Comparison of ENCODE assay signal across 17 cellular contexts in genomic region chr2:39529836-39530235, GRCh38.
DNase-seq lines count a peak whose midpoint lies in the region; ATAC-seq, FAIRE-seq and TF ChIP-seq lines count a peak whose summit lies in the region.
"Had no signal": no experiment of that assay in that cellular context is flagged by ENCODE, and none has a peak within 500 bp of the region (broad histone marks: within the 10 kb centered on the region; RNA-seq: fewer than 3 reads in every experiment).

No MANE protein-coding gene starts in this region.

- no peaks in the 10 kb centered on the region for H3K4me1 Mint-ChIP-seq in activated naive CD4-positive, alpha-beta T cell treated with anti-CD3 and anti-CD28 coated beads for 36 hours (ENCODE audit: low read depth)
- H3K4me1 Mint-ChIP-seq in T-cell = peaks cover 0 to 3% (median 0%) of the 10 kb centered on the region in 3 donors

- H3K9me3 ChIP-seq in Karpas-422 (ENCODE audit: low read length) (no peaks in the 10 kb centered on the region), endothelial cell of umbilical vein (replicated peaks; ENCODE audit: control insufficient read depth, insufficient read depth, low read length) (no peaks in the 10 kb centered on the region), psoas muscle (no peaks in the 10 kb centered on the region)

- 0 out of 2 replicates have a peak overlapping the region, but pooled peaks have one; percentile 13 for H3K4me3 ChIP-seq in ACC112 (ENCODE audit: low read depth, low read length)
- no peak overlapping the region for H3K4me3 ChIP-seq in Karpas-422 (ENCODE audit: low read length)
- no peak overlapping the region for H3K4me3 ChIP-seq in endothelial cell of umbilical vein (replicated peaks in 1 of 3; ENCODE audit: insufficient read depth in 1 of 3, low read depth in 1 of 3, low read length in 3 of 3)
- H3K4me3 ChIP-seq in psoas muscle = no peak overlapping the region

- H3K4me3 Mint-ChIP-seq in activated naive CD4-positive, alpha-beta T cell treated with anti-CD3 and anti-CD28 coated beads for 36 hours = no peak overlapping the region
- no peak overlapping the region for H3K4me3 Mint-ChIP-seq in T-cell
- H3K4me3 Mint-ChIP-seq: CD14-positive monocyte, IgD-negative memory B cell had no signal

- H3K4me2 ChIP-seq in Karpas-422 (ENCODE audit: low read depth, low read length, poor library complexity, severe bottlenecking) (peak overlapping the region; percentile 52), endothelial cell of umbilical vein (ENCODE audit: insufficient read depth, low read length) (peak overlapping the region; percentile 52)

- H3K36me3 ChIP-seq in ACC112 (ENCODE audit: insufficient read depth, low read length) (no peaks in the 10 kb centered on the region), Karpas-422 (ENCODE audit: insufficient read depth, low read length) (no peaks in the 10 kb centered on the region), endothelial cell of umbilical vein (ENCODE audit: control insufficient read depth in 2 of 2, extremely low read depth in 1 of 2, insufficient read depth in 2 of 2, low read length in 2 of 2) (no peaks in the 10 kb centered on the region), psoas muscle (ENCODE audit: insufficient read depth in 1 of 2, low read depth in 1 of 2) (no peaks in the 10 kb centered on the region)

- BruUV-seq in endothelial cell of umbilical vein (replicated peaks; lab: Mats Ljungman, UMichigan) = no TSS peak

- H3K27me3 Mint-ChIP-seq in activated naive CD4-positive, alpha-beta T cell treated with anti-CD3 and anti-CD28 coated beads for 36 hours (ENCODE audit: low read depth) = no peaks in the 10 kb centered on the region
- no peaks in the 10 kb centered on the region for H3K27me3 Mint-ChIP-seq in T-cell

- dilution Hi-C loops in endothelial cell of umbilical vein (cut with MboI; ENCODE audit: extremely low pct_ligation_motif_present, low sequenced_read_pairs) = no loop called here

- H3K27me3 ChIP-seq in ACC112 (ENCODE audit: insufficient read depth, low read length) (no peaks in the 10 kb centered on the region), Karpas-422 (ENCODE audit: low read length) (no peaks in the 10 kb centered on the region), endothelial cell of umbilical vein (ENCODE audit: control insufficient read depth in 2 of 2, insufficient read depth in 2 of 2, low read length in 2 of 2) (peaks cover 0 to 3% of the 10 kb centered on the region in 2 experiments), psoas muscle (ENCODE audit: insufficient read depth in 3 of 3, low read length in 2 of 3) (no peaks in the 10 kb centered on the region)

- CTCF ChIA-PET in endothelial cell of umbilical vein (lab: Charles Lee) (interaction anchor here (0.7 to 3.6 kb wide), 10 partner anchors 10 to 200 kb away, joined by 3 to 22 read pairs (median 4); no protein-coding TSS in a partner anchor), T-cell (lab: Charles Lee) (no interaction called here)
- CTCF ChIA-PET in activated naive CD4-positive, alpha-beta T cell treated with anti-CD3 and anti-CD28 coated beads for 36 hours (lab: Charles Lee) = no interaction called here

- H3K9ac ChIP-seq in Karpas-422 (ENCODE audit: low read length) (no peak overlapping the region), endothelial cell of umbilical vein (replicated peaks; ENCODE audit: extremely low read depth, insufficient read depth, low read length) (no peak overlapping the region)

- no peak overlapping the region for H3K27ac Mint-ChIP-seq in activated naive CD4-positive, alpha-beta T cell treated with anti-CD3 and anti-CD28 coated beads for 36 hours
- H3K27ac Mint-ChIP-seq in T-cell = no peak overlapping the region
- H3K27ac Mint-ChIP-seq: CD14-positive monocyte, IgD-negative memory B cell had no signal

- DNase-seq in Karpas-422 = no peak
- no peak for DNase-seq in endothelial cell of umbilical vein (ENCODE audit: low read depth, low spot score)
- DNase-seq in psoas muscle = no peak
- DNase-seq in activated naive CD4-positive, alpha-beta T cell treated with anti-CD3 and anti-CD28 coated beads for 36 hours = no peak
- DNase-seq in T-cell = no peak
- DNase-seq: H7, NCI-H187, NCI-H345, NCI-H526 treated with DMSO at 0.1 percent for 48 hours, OCI-M1 had no signal

- peak overlapping the region; percentile 68 for H3K27ac ChIP-seq in ACC112 (ENCODE audit: low read depth, low read length)
- H3K27ac ChIP-seq in Karpas-422 (ENCODE audit: low read length) = no peak overlapping the region
- no peak overlapping the region for H3K27ac ChIP-seq in endothelial cell of umbilical vein (ENCODE audit: insufficient read depth, low read depth, low read length)
- peak overlapping the region; percentile 32 for H3K27ac ChIP-seq in psoas muscle
- H3K27ac ChIP-seq: RWPE1 had no signal

- H4K20me1 ChIP-seq in Karpas-422 (ENCODE audit: insufficient read depth, low read depth, low read length) = no peaks in the 10 kb centered on the region
- H4K20me1 ChIP-seq in endothelial cell of umbilical vein (replicated peaks; ENCODE audit: control insufficient read depth, extremely low read depth, insufficient read depth, low read length) = no peaks in the 10 kb centered on the region

- H3K9me2 ChIP-seq in Karpas-422 (replicated peaks; ENCODE audit: insufficient read depth, low read length) = no peaks in the 10 kb centered on the region

- intact Hi-C loops in endothelial cell of umbilical vein (cut with micrococcal nuclease) (loop anchor here (1.0 kb wide), 1 partner anchor 14 kb away; no protein-coding TSS in a partner anchor), psoas muscle (cut with DNase I) (loop anchor here in 1 of 2 donors (5.0 kb wide), 1 partner anchor 42 kb away; no protein-coding TSS in a partner anchor)
- intact Hi-C loops in activated naive CD4-positive, alpha-beta T cell treated with anti-CD3 and anti-CD28 coated beads for 36 hours (cut with micrococcal nuclease) = loop anchor here (5.0 kb wide), 1 partner anchor 153 kb away; no protein-coding TSS in a partner anchor

- no peak for TF ChIP-seq CTCF in endothelial cell of umbilical vein (IDR thresholded peaks at IDR 0.05; ENCODE audit: extremely low read depth in 1 of 2, insufficient read depth in 1 of 2, low read depth in 1 of 2, low read length in 2 of 2)
- TF ChIP-seq CTCF in psoas muscle (IDR thresholded peaks at IDR 0.05) = no peak

- no peaks in the 10 kb centered on the region for H3K9me3 Mint-ChIP-seq in activated naive CD4-positive, alpha-beta T cell treated with anti-CD3 and anti-CD28 coated beads for 36 hours
- H3K9me3 Mint-ChIP-seq in T-cell = no peaks in the 10 kb centered on the region
- H3K9me3 Mint-ChIP-seq: IgD-negative memory B cell had no signal

- no peak overlapping the region for H2AFZ ChIP-seq in ACC112 (ENCODE audit: low read length, unreplicated experiment)
- H2AFZ ChIP-seq in Karpas-422 (ENCODE audit: low read length) = no peak overlapping the region
- no peak overlapping the region for H2AFZ ChIP-seq in endothelial cell of umbilical vein (ENCODE audit: low read depth, low read length)

- TF ChIP-seq POLR2A in endothelial cell of umbilical vein (IDR thresholded peaks at IDR 0.05; ENCODE audit: low read depth, low read length) = no peak

- WGBS in psoas muscle, 3 donors = 84 to 93% (median 88%) methylated on average over 1 of the region's 1 CpG

- no peaks in the 10 kb centered on the region for H3K79me2 ChIP-seq in ACC112 (ENCODE audit: control insufficient read depth, insufficient read depth, low read length, unreplicated experiment)
- no peaks in the 10 kb centered on the region for H3K79me2 ChIP-seq in Karpas-422 (ENCODE audit: low read length)
- H3K79me2 ChIP-seq in endothelial cell of umbilical vein (ENCODE audit: control insufficient read depth, insufficient read depth, low read length) = no peaks in the 10 kb centered on the region

- H3K36me3 Mint-ChIP-seq in activated naive CD4-positive, alpha-beta T cell treated with anti-CD3 and anti-CD28 coated beads for 36 hours (ENCODE audit: low read depth) = no peaks in the 10 kb centered on the region
- H3K36me3 Mint-ChIP-seq in T-cell = no peaks in the 10 kb centered on the region
- H3K36me3 Mint-ChIP-seq: CD14-positive monocyte, IgD-negative memory B cell had no signal

- POLR2A ChIA-PET in endothelial cell of umbilical vein (lab: Charles Lee) (interaction anchor here (0.6 to 1.2 kb wide), 2 partner anchors 13 to 46 kb away, joined by 4 read pairs; no protein-coding TSS in a partner anchor), T-cell (lab: Charles Lee) (no interaction called here)

- peaks cover 45% of the 10 kb centered on the region for H3K4me1 ChIP-seq in ACC112 (ENCODE audit: control insufficient read depth, insufficient read depth, low read length, unreplicated experiment)
- peaks cover 43% of the 10 kb centered on the region for H3K4me1 ChIP-seq in Karpas-422 (ENCODE audit: low read length)
- peaks cover 13% of the 10 kb centered on the region for H3K4me1 ChIP-seq in endothelial cell of umbilical vein (ENCODE audit: control insufficient read depth, extremely low read depth, insufficient read depth, low read length)
- peaks cover 28% of the 10 kb centered on the region for H3K4me1 ChIP-seq in psoas muscle

- no peak for FAIRE-seq in endothelial cell of umbilical vein (lab: Jason Lieb, UNC)
- FAIRE-seq: A204.1, GM12892 had no signal

- ATAC-seq in psoas muscle (peak in 1 of 4 donors; percentile 48), T-cell (replicated peaks in 1 of 4) (no peak), HG03457 (IDR thresholded peaks at IDR 0.05; ENCODE audit: unreplicated experiment) (no peak)

- no peaks in the 10 kb centered on the region for H3K9me1 ChIP-seq in endothelial cell of umbilical vein (replicated peaks; ENCODE audit: control insufficient read depth, extremely low read depth, insufficient read depth, low read length)

TF ChIP-seq in endothelial cell of umbilical vein, 7 proteins besides CTCF, POLR2A, EP300 and RAD21:
- TF ChIP-seq GATA2 (IDR thresholded peaks at IDR 0.05; ENCODE audit: insufficient read depth, insufficient read length, low read depth, low read length) = no peak
- no peak for TF ChIP-seq POLR2AphosphoS5 (IDR thresholded peaks at IDR 0.05; ENCODE audit: insufficient read depth, low read depth, low read length)
- TF ChIP-seq JUN (IDR thresholded peaks at IDR 0.05; ENCODE audit: borderline replicate concordance, insufficient read depth, insufficient read length, low read depth) = no peak
- no peak for TF ChIP-seq EZH2 (IDR thresholded peaks at IDR 0.05; ENCODE audit: borderline replicate concordance, low read depth, low read length, severe bottlenecking)
- TF ChIP-seq MAX (IDR thresholded peaks at IDR 0.05; ENCODE audit: insufficient read depth, insufficient read length) = no peak
- TF ChIP-seq FOS (IDR thresholded peaks at IDR 0.05; ENCODE audit: borderline replicate concordance, insufficient read depth, low read length) = no peak
- no peak for TF ChIP-seq MYC (IDR thresholded peaks at IDR 0.05; ENCODE audit: low read depth, low read length)

Comparison
In these comparisons a context has a peak if more than half of its experiments do, and no peak if none do; other contexts are left out.
1. H3K27ac ChIP-seq: peak in ACC112 (single experiment) and psoas muscle (single experiment); none in Karpas-422 (single experiment) and endothelial cell of umbilical vein (single experiment).